Comparison of ENCODE assay signal across 17 cellular contexts in the genomic region with DNA sequence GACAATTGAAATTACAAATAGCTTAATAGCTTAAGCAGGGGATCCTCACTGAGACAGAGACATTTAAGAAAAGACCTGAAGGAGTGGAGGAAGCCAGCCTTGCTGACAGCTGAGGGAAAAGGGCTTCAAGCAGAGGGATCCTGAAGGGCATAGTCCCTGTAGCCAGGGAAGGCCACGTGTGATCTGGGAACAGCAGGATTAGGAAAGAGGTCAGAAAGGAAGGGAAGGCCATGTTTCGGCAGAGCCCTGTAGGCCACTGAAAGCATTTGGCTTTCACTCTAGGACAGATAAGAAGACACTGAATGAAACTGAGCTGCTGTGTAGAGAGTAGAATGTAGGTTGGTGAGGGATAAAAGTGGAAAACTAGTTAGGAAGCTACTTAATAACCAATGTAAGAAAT. TPM values are rescaled to one million over a fixed set of nuclear protein-coding genes. Genes with fewer than 3 reads are reported as not detected.
A peak's percentile ranks its signal among the peaks of the same experiment; 100 is the strongest.
DNase-seq lines count a peak whose midpoint lies in the region; ATAC-seq and TF ChIP-seq lines count a peak whose summit lies in the region.
"Had no signal": no experiment of that assay in that cellular context is flagged by ENCODE, and none has a peak within 500 bp of the region (broad histone marks: within the 10 kb centered on the region; RNA-seq: fewer than 3 reads in every experiment).

No MANE protein-coding gene starts in this region.

- no peaks in the 10 kb centered on the region for H3K79me2 ChIP-seq in GM23338 (replicated peaks; ENCODE audit: insufficient read depth)

- no peaks in the 10 kb centered on the region for H3K9me2 ChIP-seq in GM23338 (ENCODE audit: insufficient read depth)

- peaks cover 3% of the 10 kb centered on the region; the same call in 1 of the 3 replicates for H3K9me3 Mint-ChIP-seq in GM23338

- H3K4me3 Mint-ChIP-seq in GM23338: no peak overlapping the region
- H3K4me3 Mint-ChIP-seq: CD4-positive, CD25-positive, alpha-beta regulatory T cell had no signal

- peak; percentile 94 for ATAC-seq in Right ventricle myocardium inferior
- ATAC-seq in heart left ventricle: no peak
- ATAC-seq in GM23338: no peak
- peak; percentile 82 for ATAC-seq in left lobe of liver
- peak; percentile 34 for ATAC-seq in sciatic nerve

- no peaks in the 10 kb centered on the region for H3K36me3 Mint-ChIP-seq in GM23338 (ENCODE audit: low read depth)
- H3K36me3 Mint-ChIP-seq: CD4-positive, CD25-positive, alpha-beta regulatory T cell had no signal

- H3K4me3 ChIP-seq in heart left ventricle (no peak overlapping the region), GM23338 (no peak overlapping the region)
- H3K4me3 ChIP-seq: BLaER1 treated with 17β-estradiol and CSF1 and Interleukin-3, amounts not matched to agents 10 nM and 100 nM; HAP-1 had no signal

- peak overlapping the region; percentile 21; the same call in 1 of the 2 replicates for H2AFZ ChIP-seq in GM23338

- H3K27me3 ChIP-seq in heart left ventricle (no peaks in the 10 kb centered on the region), GM23338 (ENCODE audit: insufficient read depth) (no peaks in the 10 kb centered on the region)
- H3K27me3 ChIP-seq: BLaER1 treated with 17β-estradiol and CSF1 and Interleukin-3, amounts not matched to agents 10 nM and 100 nM had no signal

- intact Hi-C loops in Right ventricle myocardium inferior (cut with DNase I) (no loop called here), heart left ventricle (cut with DNase I) (no loop called here), sciatic nerve (cut with DNase I) (no loop called here)

- no peak for TF ChIP-seq POLR2A in heart left ventricle (IDR thresholded peaks at IDR 0.05)

- TF ChIP-seq CTCF in heart left ventricle (IDR thresholded peaks at IDR 0.05) (no peak), GM23338 (conservative IDR thresholded peaks at IDR 0.05; ENCODE audit: low read depth in 2 of 2) (no peak)

- no peaks in the 10 kb centered on the region for H4K20me1 ChIP-seq in GM23338 (replicated peaks; ENCODE audit: insufficient read depth)
- H4K20me1 ChIP-seq: BLaER1 treated with 17β-estradiol and CSF1 and Interleukin-3, amounts not matched to agents 10 nM and 100 nM had no signal

- DNase-seq in Right ventricle myocardium inferior (ENCODE audit: missing footprints) (no peak), heart left ventricle (no peak), GM23338 (ENCODE audit: low spot score) (peak; percentile 2), left lobe of liver (ENCODE audit: low spot score) (peak; percentile 80), sciatic nerve (ENCODE audit: low spot score) (no peak), NCI-H510A (lab: John Stamatoyannopoulos, UW) (no peak), LoVo (ENCODE audit: low spot score) (no peak)
- DNase-seq in stimulated activated CD4-positive, alpha-beta T cell treated with anti-CD3 and anti-CD28 coated beads, Interleukin-4, amount 100 ng/mL, for 1 hour: no peak
- DNase-seq: ACHN; CD4-positive, CD25-positive, alpha-beta regulatory T cell; DMS53; GF-D8 had no signal

- no peaks in the 10 kb centered on the region for H3K36me3 ChIP-seq in heart left ventricle
- H3K36me3 ChIP-seq in GM23338 (ENCODE audit: insufficient read depth): no peaks in the 10 kb centered on the region
- H3K36me3 ChIP-seq: BLaER1 treated with 17β-estradiol and CSF1 and Interleukin-3, amounts not matched to agents 10 nM and 100 nM; HAP-1 had no signal

- peaks cover 0 to 3% (median 0%) of the 10 kb centered on the region in 12 donors for H3K4me1 ChIP-seq in heart left ventricle
- H3K4me1 ChIP-seq in GM23338 (ENCODE audit: insufficient read depth): no peaks in the 10 kb centered on the region
- H3K4me1 ChIP-seq: BLaER1 treated with 17β-estradiol and CSF1 and Interleukin-3, amounts not matched to agents 10 nM and 100 nM; HAP-1 had no signal

- no peaks in the 10 kb centered on the region for H3F3A ChIP-seq in GM23338 (replicated peaks; ENCODE audit: low read depth)

- H3K4me2 ChIP-seq in GM23338: no peak overlapping the region
- H3K4me2 ChIP-seq: BLaER1 treated with 17β-estradiol and CSF1 and Interleukin-3, amounts not matched to agents 10 nM and 100 nM had no signal

- H3K27me3 Mint-ChIP-seq in GM23338 (ENCODE audit: insufficient read depth, low read depth, poor library complexity): peaks cover 3% of the 10 kb centered on the region

- 51 to 58% (median 53%) methylated on average over 2 of the region's 2 CpGs for WGBS in heart left ventricle, 4 donors

- H3K9me3 ChIP-seq in heart left ventricle: no peaks in the 10 kb centered on the region
- H3K9me3 ChIP-seq: BLaER1 treated with 17β-estradiol and CSF1 and Interleukin-3, amounts not matched to agents 10 nM and 100 nM; HAP-1 had no signal

- no peak overlapping the region for H3K27ac Mint-ChIP-seq in GM23338
- H3K27ac Mint-ChIP-seq: CD4-positive, CD25-positive, alpha-beta regulatory T cell had no signal

- no peak overlapping the region for H3K27ac ChIP-seq in heart left ventricle
- H3K27ac ChIP-seq in GM23338 (ENCODE audit: low read depth): no peak overlapping the region
- H3K27ac ChIP-seq: 22Rv1; BLaER1 treated with 17β-estradiol and CSF1 and Interleukin-3, amounts not matched to agents 10 nM and 100 nM had no signal

- H3K4me1 Mint-ChIP-seq in GM23338: no peaks in the 10 kb centered on the region
- H3K4me1 Mint-ChIP-seq: CD4-positive, CD25-positive, alpha-beta regulatory T cell had no signal

TF ChIP-seq in GM23338, 12 proteins besides CTCF, POLR2A, EP300 and RAD21:
- TF ChIP-seq JUNB (IDR thresholded peaks at IDR 0.05; ENCODE audit: unreplicated experiment) (no peak), POLR2AphosphoS5 (IDR thresholded peaks at IDR 0.05; ENCODE audit: low read depth) (no peak), EZH2 (IDR thresholded peaks at IDR 0.05; ENCODE audit: low read depth, unreplicated experiment) (no peak), ZNF331 (CRISPR knock-in tag; IDR thresholded peaks at IDR 0.05; ENCODE audit: low read depth) (no peak), REST (IDR thresholded peaks at IDR 0.05; ENCODE audit: unreplicated experiment) (no peak), NANOG (IDR thresholded peaks at IDR 0.05; ENCODE audit: borderline replicate concordance) (no peak), ETS1 (IDR thresholded peaks at IDR 0.05) (no peak)

RNA-seq across cellular contexts. Expression of gene AKR1C8, which starts 3.4 kb away (rescaled TPM):
- total RNA-seq in Right ventricle myocardium inferior (not detected), heart left ventricle (under 1 TPM in 4 of 9 donors, not detected in 5; 0.19 to 0.72 (median 0.49) TPM), left lobe of liver (24.7 TPM), sciatic nerve (0.94 TPM)
- polyA plus RNA-seq in heart left ventricle (under 1 TPM in 1 of 2 donors, not detected in 1; 0.46 TPM), GM23338 (2016; fragmentation: Nextera tagmentation; extraction: Ambion mirVana) (not detected in 2 replicates)
- total RNA-seq in GM23338 (2014; rRNA removed; shearing (Covaris generic)): not detected in 2 replicates
- total RNA-seq: H1, HT-29 had no signal
- polyA plus RNA-seq: H1 had no signal

RNA-seq across cellular contexts. Expression of gene AKR1C4, which starts 8.3 kb away (rescaled TPM):
- not detected for total RNA-seq in Right ventricle myocardium inferior
- not detected for total RNA-seq in heart left ventricle
- not detected for polyA plus RNA-seq in heart left ventricle
- not detected in 2 replicates for total RNA-seq in GM23338 (2014; rRNA removed; shearing (Covaris generic))
- not detected in 2 replicates for polyA plus RNA-seq in GM23338 (2016; fragmentation: Nextera tagmentation; extraction: Ambion mirVana)
- 292 TPM for total RNA-seq in left lobe of liver
- not detected for total RNA-seq in sciatic nerve
- total RNA-seq: CD4-positive, CD25-positive, alpha-beta regulatory T cell; H1; HT-29 had no signal
- polyA plus RNA-seq: CD4-positive, CD25-positive, alpha-beta regulatory T cell; H1 had no signal

Comparison
In these comparisons a context has a peak if more than half of its experiments do, and no peak if none do; other contexts are left out.
1. ATAC-seq: peak in Right ventricle myocardium inferior (single experiment), left lobe of liver (single experiment) and sciatic nerve (single experiment); none in heart left ventricle (0 of 4) and GM23338 (single experiment).
2. DNase-seq: peak in GM23338 (single experiment) and left lobe of liver (single experiment); none in Right ventricle myocardium inferior (single experiment), heart left ventricle (0 of 5), sciatic nerve (single experiment), NCI-H510A (single experiment), LoVo (single experiment) and stimulated activated CD4-positive, alpha-beta T cell treated with anti-CD3 and anti-CD28 coated beads, Interleukin-4, amount 100 ng/mL, for 1 hour (single experiment).
3. RNA of gene AKR1C8, which starts 3.4 kb away (total RNA-seq): 24.7 TPM in left lobe of liver (single experiment); 0.94 TPM in sciatic nerve (single experiment), 0.19 to 0.72 TPM in heart left ventricle, not detected in Right ventricle myocardium inferior (single experiment) and not detected in GM23338; every median in the first group is over 10 times any median in the second.
4. RNA of gene AKR1C4, which starts 8.3 kb away (total RNA-seq): 292 TPM in left lobe of liver (single experiment); not detected in Right ventricle myocardium inferior (single experiment), not detected in heart left ventricle, not detected in GM23338 and not detected in sciatic nerve (single experiment); every median in the first group is over 100 times any median in the second.